In genomic region chr2:196187898-196188458, GRCh38 we compare ENCODE assay signal across 31 cellular contexts. TPM values are rescaled to one million over a fixed set of nuclear protein-coding genes. Genes with fewer than 3 reads are reported as not detected.
DNase-seq lines count a peak whose midpoint lies in the region; ATAC-seq and FAIRE-seq lines count a peak whose summit lies in the region.
"Had no signal": no experiment of that assay in that cellular context is flagged by ENCODE, and none has a peak within 500 bp of the region (broad histone marks: within the 10 kb centered on the region; RNA-seq: fewer than 3 reads in every experiment).

No MANE protein-coding gene starts in this region.

- peak; percentile 45 for FAIRE-seq in colon (lab: Jason Lieb, UNC)

- intact Hi-C loops in activated CD4-positive, alpha-beta memory T cell treated with anti-CD3 and anti-CD28 coated beads for 36 hours (cut with micrococcal nuclease): no loop called here

- ATAC-seq in GM18907 (IDR thresholded peaks at IDR 0.05; ENCODE audit: unreplicated experiment): peak; percentile 50
- peak; percentile 57 for ATAC-seq in HG02763 (IDR thresholded peaks at IDR 0.05; ENCODE audit: unreplicated experiment)
- no peak for ATAC-seq in HG03460 (IDR thresholded peaks at IDR 0.05; ENCODE audit: unreplicated experiment)
- ATAC-seq: activated CD8-positive, alpha-beta memory T cell treated with anti-CD3 and anti-CD28 coated beads, Interleukin-2, amount 10 ng/mL, durations not matched to agents 7 days and 5 days; body of pancreas; heart right ventricle; sciatic nerve had no signal

- peaks cover 4% of the 10 kb centered on the region for H3K36me3 Mint-ChIP-seq in activated CD4-positive, alpha-beta memory T cell treated with anti-CD3 and anti-CD28 coated beads for 36 hours
- H3K36me3 Mint-ChIP-seq in activated CD4-positive, alpha-beta memory T cell treated with anti-CD3 and anti-CD28 coated beads, Interleukin-2, amount 10 ng/mL, durations not matched to agents 7 days and 5 days (ENCODE audit: low read depth): peaks cover 32% of the 10 kb centered on the region
- H3K36me3 Mint-ChIP-seq: IgD-negative memory B cell had no signal

- H3K9me3 Mint-ChIP-seq in activated CD4-positive, alpha-beta memory T cell treated with anti-CD3 and anti-CD28 coated beads for 36 hours: peaks cover 9% of the 10 kb centered on the region
- H3K9me3 Mint-ChIP-seq in activated CD4-positive, alpha-beta memory T cell treated with anti-CD3 and anti-CD28 coated beads, Interleukin-2, amount 10 ng/mL, durations not matched to agents 7 days and 5 days: peaks cover 13% of the 10 kb centered on the region
- H3K9me3 Mint-ChIP-seq: nephron progenitor cell had no signal

- POLR2A ChIA-PET in activated CD4-positive, alpha-beta memory T cell treated with anti-CD3 and anti-CD28 coated beads for 36 hours (lab: Charles Lee): no interaction called here
- POLR2A ChIA-PET in activated CD4-positive, alpha-beta memory T cell treated with anti-CD3 and anti-CD28 coated beads, Interleukin-2, amount 10 ng/mL, durations not matched to agents 7 days and 5 days (lab: Charles Lee): interaction anchor here (1.2 to 3.6 kb wide), 2 partner anchors 11 to 19 kb away, joined by 3 to 11 read pairs; no protein-coding TSS in a partner anchor

- no peak overlapping the region for H3K4me3 Mint-ChIP-seq in activated CD4-positive, alpha-beta memory T cell treated with anti-CD3 and anti-CD28 coated beads for 36 hours
- H3K4me3 Mint-ChIP-seq in activated CD4-positive, alpha-beta memory T cell treated with anti-CD3 and anti-CD28 coated beads, Interleukin-2, amount 10 ng/mL, durations not matched to agents 7 days and 5 days: no peak overlapping the region
- H3K4me3 Mint-ChIP-seq: activated CD8-positive, alpha-beta memory T cell treated with anti-CD3 and anti-CD28 coated beads, Interleukin-2, amount 10 ng/mL, durations not matched to agents 7 days and 5 days; activated T-helper 17 cell treated with anti-CD3 and anti-CD28 coated beads, Interleukin-2, amount 50 U/mL, for 72 hours; IgD-negative memory B cell; immature natural killer cell; nephron progenitor cell had no signal

- H3K27me3 Mint-ChIP-seq in activated CD4-positive, alpha-beta memory T cell treated with anti-CD3 and anti-CD28 coated beads for 36 hours: no peaks in the 10 kb centered on the region
- no peaks in the 10 kb centered on the region for H3K27me3 Mint-ChIP-seq in activated CD4-positive, alpha-beta memory T cell treated with anti-CD3 and anti-CD28 coated beads, Interleukin-2, amount 10 ng/mL, durations not matched to agents 7 days and 5 days
- H3K27me3 Mint-ChIP-seq: activated CD8-positive, alpha-beta memory T cell treated with anti-CD3 and anti-CD28 coated beads, Interleukin-2, amount 10 ng/mL, durations not matched to agents 7 days and 5 days; activated T-helper 17 cell treated with anti-CD3 and anti-CD28 coated beads, Interleukin-2, amount 50 U/mL, for 72 hours; IgD-negative memory B cell had no signal

- DNase-seq in activated CD4-positive, alpha-beta memory T cell treated with anti-CD3 and anti-CD28 coated beads for 36 hours: no peak
- no peak for DNase-seq in activated CD4-positive, alpha-beta memory T cell treated with anti-CD3 and anti-CD28 coated beads, Interleukin-2, amount 10 ng/mL, durations not matched to agents 7 days and 5 days
- no peak for DNase-seq in SIG-M5 treated with dmso at 0.1 percent for 504 hours (lab: John Stamatoyannopoulos, UW; ENCODE audit: unreplicated experiment)
- no peak for DNase-seq in SHP77 treated with DMSO at 0.1 percent for 48 hours (lab: John Stamatoyannopoulos, UW)
- DNase-seq: 8988T; activated CD4-positive, alpha-beta T cell treated with anti-CD3 and anti-CD28 coated beads for 1 hour; activated CD8-positive, alpha-beta memory T cell treated with anti-CD3 and anti-CD28 coated beads, Interleukin-2, amount 10 ng/mL, durations not matched to agents 7 days and 5 days; AML-193; body of pancreas; Caco-2; DND-41; effector CD4-positive, alpha-beta T cell; erythroblast; foreskin fibroblast; heart right ventricle; immature natural killer cell; left ventricle myocardium inferior; midbrain; NCI-H1436 treated with DMSO at 0.1 percent for 48 hours; NCI-H774; nephron progenitor cell; Right ventricle myocardium superior; stomach; T-helper 1 cell had no signal

- peak overlapping the region; percentile 24 for H3K27ac Mint-ChIP-seq in activated CD4-positive, alpha-beta memory T cell treated with anti-CD3 and anti-CD28 coated beads for 36 hours
- H3K27ac Mint-ChIP-seq in activated CD4-positive, alpha-beta memory T cell treated with anti-CD3 and anti-CD28 coated beads, Interleukin-2, amount 10 ng/mL, durations not matched to agents 7 days and 5 days: no peak overlapping the region
- H3K27ac Mint-ChIP-seq: activated CD8-positive, alpha-beta memory T cell treated with anti-CD3 and anti-CD28 coated beads, Interleukin-2, amount 10 ng/mL, durations not matched to agents 7 days and 5 days; activated T-helper 17 cell treated with anti-CD3 and anti-CD28 coated beads, Interleukin-2, amount 50 U/mL, for 72 hours; nephron progenitor cell had no signal

- H3K4me1 Mint-ChIP-seq in activated CD4-positive, alpha-beta memory T cell treated with anti-CD3 and anti-CD28 coated beads for 36 hours (ENCODE audit: low read depth): peaks cover 75% of the 10 kb centered on the region
- H3K4me1 Mint-ChIP-seq in activated CD4-positive, alpha-beta memory T cell treated with anti-CD3 and anti-CD28 coated beads, Interleukin-2, amount 10 ng/mL, durations not matched to agents 7 days and 5 days: peaks cover 53% of the 10 kb centered on the region
- H3K4me1 Mint-ChIP-seq: nephron progenitor cell had no signal

- CTCF ChIA-PET in activated CD4-positive, alpha-beta memory T cell treated with anti-CD3 and anti-CD28 coated beads for 36 hours (lab: Charles Lee): no interaction called here
- CTCF ChIA-PET in activated CD4-positive, alpha-beta memory T cell treated with anti-CD3 and anti-CD28 coated beads, Interleukin-2, amount 10 ng/mL, durations not matched to agents 7 days and 5 days (lab: Charles Lee): no interaction called here

RNA-seq across cellular contexts. Expression of gene STK17B, which starts 16.6 kb away (rescaled TPM):
- 100 to 1,000 TPM; 175 to 176 TPM for total RNA-seq in activated CD4-positive, alpha-beta memory T cell treated with anti-CD3 and anti-CD28 coated beads for 36 hours
- 100 to 1,000 TPM; 365 to 367 TPM for total RNA-seq in activated CD4-positive, alpha-beta memory T cell treated with anti-CD3 and anti-CD28 coated beads, Interleukin-2, amount 10 ng/mL, durations not matched to agents 7 days and 5 days
